Comparison of ENCODE assay signal across 8 cellular contexts in genomic region chr4:54091637-54092404, GRCh38. TPM values are rescaled to one million over a fixed set of nuclear protein-coding genes. Genes with fewer than 3 reads are reported as not detected.
DNase-seq lines count a peak whose midpoint lies in the region; ATAC-seq and TF ChIP-seq lines count a peak whose summit lies in the region.

No MANE protein-coding gene starts in this region.

- CTCF ChIA-PET in AG04450 (lab: Charles Lee), result no interaction called here

- in situ Hi-C loops in GM18951 (cut with MboI; ENCODE audit: low sequenced_read_pairs, unreplicated experiment), result no loop called here

- H3K4me3 ChIP-seq in AG04450 (ENCODE audit: low read depth, low read length) (peak overlapping the region; percentile 75), esophagus (ENCODE audit: low read depth in 1 of 2, low read length in 2 of 2) (peak overlapping the region; percentile 50 to 53), muscle layer of colon (ENCODE audit: low read depth in 1 of 2, low read length in 2 of 2) (peak overlapping the region; percentile 65 to 76)

- ATAC-seq in HG03457 (IDR thresholded peaks at IDR 0.05; ENCODE audit: unreplicated experiment), result peak; percentile 58

- H3K36me3 ChIP-seq in esophagus (ENCODE audit: control insufficient read depth in 2 of 2, insufficient read depth in 2 of 2, low read length in 1 of 2) (no peaks in the 10 kb centered on the region), muscle layer of colon (ENCODE audit: insufficient read depth, low read length) (no peaks in the 10 kb centered on the region)

- no peak for DNase-seq in AG04450 (ENCODE audit: low read depth, low spot score)
- peak; percentile 63 for DNase-seq in NCI-H82 treated with DMSO at 0.1 percent for 48 hours (lab: John Stamatoyannopoulos, UW; ENCODE audit: unreplicated experiment)
- peak; percentile 80 for DNase-seq in activated T-cell treated with anti-CD3 and anti-CD28 coated beads for 4 hours
- peak; percentile 53 to 64 for DNase-seq in stimulated activated CD8-positive, alpha-beta memory T cell treated with anti-CD3 and anti-CD28 coated beads, Interleukin-7, amount 100 ng/mL, for 1 hour (ENCODE audit: low read depth in 2 of 2)

- WGBS in esophagus, 2 donors, result 1% methylated on average over 48 of the region's 48 CpGs

- POLR2A ChIA-PET in AG04450 (lab: Yijun Ruan, JAX), result no interaction called here

- no peak overlapping the region for H3K27ac ChIP-seq in AG04450 (ENCODE audit: low read depth, low read length)
- peak overlapping the region; percentile 52 to 53 for H3K27ac ChIP-seq in esophagus (ENCODE audit: low read depth in 2 of 2, low read length in 1 of 2)
- no peak overlapping the region for H3K27ac ChIP-seq in muscle layer of colon (ENCODE audit: low read depth, low read length)

- peaks cover 10% of the 10 kb centered on the region for H3K27me3 ChIP-seq in AG04450 (ENCODE audit: control insufficient read depth, insufficient read depth, low read length)
- peaks cover 4 to 11% of the 10 kb centered on the region in 2 donors for H3K27me3 ChIP-seq in esophagus (ENCODE audit: control insufficient read depth in 1 of 2, insufficient read depth in 2 of 2, low read length in 2 of 2)
- H3K27me3 ChIP-seq in muscle layer of colon (ENCODE audit: control insufficient read depth in 1 of 2, insufficient read depth in 2 of 2, low read length in 2 of 2), result peaks cover 39 to 50% of the 10 kb centered on the region in 2 donors

- no peak for TF ChIP-seq CTCF in AG04450 (IDR thresholded peaks at IDR 0.05; ENCODE audit: low read depth, low read length)

- H3K9ac ChIP-seq in muscle layer of colon (ENCODE audit: low read length), result peak overlapping the region; percentile 1

- TF ChIP-seq POLR2A in GM18951 (IDR thresholded peaks at IDR 0.05; ENCODE audit: extremely low read depth, insufficient read depth, insufficient read length), result peak; percentile 38

- H3K9me3 ChIP-seq in AG04450 (ENCODE audit: control insufficient read depth, insufficient read depth, low read length), result no peaks in the 10 kb centered on the region
- no peaks in the 10 kb centered on the region for H3K9me3 ChIP-seq in esophagus (ENCODE audit: control insufficient read depth in 2 of 2, insufficient read depth in 1 of 2, low read depth in 1 of 2, low read length in 1 of 2)
- no peaks in the 10 kb centered on the region for H3K9me3 ChIP-seq in muscle layer of colon (ENCODE audit: low read length)

- H3K4me1 ChIP-seq in esophagus (ENCODE audit: control insufficient read depth in 2 of 2, insufficient read depth in 2 of 2, low read length in 1 of 2), result peaks cover 0 to 2% of the 10 kb centered on the region in 2 donors
- H3K4me1 ChIP-seq in muscle layer of colon (ENCODE audit: insufficient read depth, low read length), result peaks cover 13% of the 10 kb centered on the region

RNA-seq across cellular contexts. Expression of gene GSX2, which starts 8.1 kb away (rescaled TPM):
- polyA plus RNA-seq in AG04450 (2011; rRNA removed), result not detected in 2 replicates
- not detected in 2 replicates for polyA minus RNA-seq in AG04450 (2011; rRNA and poly(A)+ RNA removed)
- polyA plus RNA-seq in esophagus, result not detected

RNA-seq across cellular contexts. Expression of gene CHIC2, which starts 27.4 kb away (rescaled TPM):
- polyA plus RNA-seq in AG04450 (2011; rRNA removed) (22.2 and 32.6 TPM in 2 replicates), esophagus (10 to 100 TPM; 16.5 to 22.1 TPM)
- 18.0 and 25.9 TPM in 2 replicates for polyA minus RNA-seq in AG04450 (2011; rRNA and poly(A)+ RNA removed)

Comparison
In these comparisons a context has a peak if more than half of its experiments do, and no peak if none do; other contexts are left out.
1. H3K27ac ChIP-seq: peak in esophagus (2 of 2); none in AG04450 (single experiment) and muscle layer of colon (single experiment).
2. Peak in every context shown above with its lines, with median percentiles within 50 percentile points of each other: H3K4me3 ChIP-seq.